ENCODE assay signal across 11 cellular contexts in genomic region chr17:82101767-82102679, GRCh38. TPM values are rescaled to one million over a fixed set of nuclear protein-coding genes. Genes with fewer than 3 reads are reported as not detected.
DNase-seq lines count a peak whose midpoint lies in the region; ATAC-seq and TF ChIP-seq lines count a peak whose summit lies in the region.
"Had no signal": no experiment of that assay in that cellular context is flagged by ENCODE, and none has a peak within 500 bp of the region (broad histone marks: within the 10 kb centered on the region; RNA-seq: fewer than 3 reads in every experiment).

No MANE protein-coding gene starts in this region.

- H3K27ac Mint-ChIP-seq in endodermal cell (peak overlapping the region; percentile 66), progenitor cell of endocrine pancreas (no peak overlapping the region)
- H3K27ac Mint-ChIP-seq: activated CD4-positive, alpha-beta T cell treated with anti-CD3 and anti-CD28 coated beads, Interleukin-2, amount 10 ng/mL, durations not matched to agents 7 days and 5 days had no signal

- no peak for ATAC-seq in GM21515 (IDR thresholded peaks at IDR 0.05; ENCODE audit: unreplicated experiment)

- WGBS in endodermal cell (ENCODE audit: insufficient coverage in 1 of 2, insufficient read length in 1 of 2), 2 experiments, result 85 to 87% methylated on average over 12 to 18 of the region's 18 CpGs

- no peaks in the 10 kb centered on the region for H3K9me3 ChIP-seq in endodermal cell (ENCODE audit: control insufficient read depth, low read length)

- H3K9me3 Mint-ChIP-seq in endodermal cell (no peaks in the 10 kb centered on the region), progenitor cell of endocrine pancreas (ENCODE audit: low read depth) (no peaks in the 10 kb centered on the region)
- H3K9me3 Mint-ChIP-seq: activated CD4-positive, alpha-beta T cell treated with anti-CD3 and anti-CD28 coated beads, Interleukin-2, amount 10 ng/mL, durations not matched to agents 7 days and 5 days had no signal

- no peaks in the 10 kb centered on the region for H3K27me3 ChIP-seq in endodermal cell (ENCODE audit: control insufficient read depth, insufficient read depth, low read length, poor library complexity, severe bottlenecking)

- no peaks in the 10 kb centered on the region for H3K36me3 ChIP-seq in endodermal cell (ENCODE audit: control insufficient read depth, insufficient read depth, low read length)

- peaks cover 40% of the 10 kb centered on the region for H3K4me1 Mint-ChIP-seq in endodermal cell
- H3K4me1 Mint-ChIP-seq in progenitor cell of endocrine pancreas (ENCODE audit: low read depth), result peaks cover 29% of the 10 kb centered on the region

- H3K27ac ChIP-seq in C4-2B, result peak overlapping the region; percentile 100
- no peak overlapping the region for H3K27ac ChIP-seq in endodermal cell (ENCODE audit: low read depth, low read length)

- no peaks in the 10 kb centered on the region for H3K36me3 Mint-ChIP-seq in endodermal cell (ENCODE audit: low read depth)
- peaks cover 2% of the 10 kb centered on the region for H3K36me3 Mint-ChIP-seq in progenitor cell of endocrine pancreas (ENCODE audit: insufficient read depth)

- no peak overlapping the region for H3K9ac ChIP-seq in endodermal cell (ENCODE audit: extremely low read depth, low read length, poor library complexity, severe bottlenecking)

- peaks cover 23% of the 10 kb centered on the region for H3K4me1 ChIP-seq in endodermal cell (ENCODE audit: control insufficient read depth, insufficient read depth, low read length)

- H3K4me3 Mint-ChIP-seq in endodermal cell, result no peak overlapping the region
- peak overlapping the region; percentile 38 for H3K4me3 Mint-ChIP-seq in progenitor cell of endocrine pancreas (ENCODE audit: low read depth)
- H3K4me3 Mint-ChIP-seq: activated CD4-positive, alpha-beta T cell treated with anti-CD3 and anti-CD28 coated beads, Interleukin-2, amount 10 ng/mL, durations not matched to agents 7 days and 5 days had no signal

- H3K27me3 Mint-ChIP-seq in endodermal cell (ENCODE audit: insufficient read depth) (no peaks in the 10 kb centered on the region), progenitor cell of endocrine pancreas (no peaks in the 10 kb centered on the region)
- H3K27me3 Mint-ChIP-seq: activated CD4-positive, alpha-beta T cell treated with anti-CD3 and anti-CD28 coated beads, Interleukin-2, amount 10 ng/mL, durations not matched to agents 7 days and 5 days had no signal

- DNase-seq in HuH-7 (ENCODE audit: low spot score) (peak; percentile 57), endodermal cell (no peak), progenitor cell of endocrine pancreas (ENCODE audit: low spot score, unreplicated experiment) (no peak), DMS53 treated with DMSO at 0.1 percent for 48 hours (lab: John Stamatoyannopoulos, UW; ENCODE audit: unreplicated experiment) (no peak), NCI-H2196 (lab: John Stamatoyannopoulos, UW; ENCODE audit: unreplicated experiment) (no peak), OCI-M2 (lab: John Stamatoyannopoulos, UW; ENCODE audit: unreplicated experiment) (no peak)
- DNase-seq: activated CD4-positive, alpha-beta T cell treated with anti-CD3 and anti-CD28 coated beads, Interleukin-2, amount 10 ng/mL, durations not matched to agents 7 days and 5 days; DMS153; NCI-H1417 had no signal

- H3K4me3 ChIP-seq in endodermal cell (ENCODE audit: low read length), result no peak overlapping the region

- TF ChIP-seq CTCF in C4-2B (conservative IDR thresholded peaks at IDR 0.05), result no peak
- TF ChIP-seq CTCF in endodermal cell (conservative IDR thresholded peaks at IDR 0.05), result peak; percentile 27
- TF ChIP-seq CTCF in progenitor cell of endocrine pancreas (IDR thresholded peaks at IDR 0.05; ENCODE audit: unreplicated experiment), result no peak

RNA-seq across cellular contexts. Expression of gene FASN, which starts 4.0 kb away (rescaled TPM):
- total RNA-seq in endodermal cell (100 to 1,000 TPM; 371 to 498 TPM), progenitor cell of endocrine pancreas (303 and 308 TPM in 2 replicates)
- 301 TPM for polyA plus RNA-seq in endodermal cell (2013, experiment 1 of 2)
- 312 TPM for polyA plus RNA-seq in endodermal cell (2013, experiment 2 of 2)

RNA-seq across cellular contexts. Expression of gene DUS1L, which starts 36.4 kb away (rescaled TPM):
- total RNA-seq in endodermal cell (100 to 1,000 TPM in 1 of 2 donors, 10 to 100 TPM in 1; 85.3 to 108 TPM), progenitor cell of endocrine pancreas (85.2 and 93.8 TPM in 2 replicates)
- polyA plus RNA-seq in endodermal cell (2013, experiment 1 of 2), result 74.8 TPM
- polyA plus RNA-seq in endodermal cell (2013, experiment 2 of 2), result 69.5 TPM

RNA-seq across cellular contexts. Expression of gene GPS1, which starts 50.3 kb away (rescaled TPM):
- total RNA-seq in endodermal cell (100 to 1,000 TPM; 152 to 153 TPM), progenitor cell of endocrine pancreas (134 and 137 TPM in 2 replicates)
- polyA plus RNA-seq in endodermal cell (2013, experiment 1 of 2), result 128 TPM
- polyA plus RNA-seq in endodermal cell (2013, experiment 2 of 2), result 119 TPM

RNA-seq across cellular contexts. Expression of gene RFNG, which starts 50.4 kb away (rescaled TPM):
- total RNA-seq in endodermal cell (10 to 100 TPM; 46.3 to 54.5 TPM), progenitor cell of endocrine pancreas (60.1 and 65.5 TPM in 2 replicates)
- 44.6 TPM for polyA plus RNA-seq in endodermal cell (2013, experiment 1 of 2)
- 43.4 TPM for polyA plus RNA-seq in endodermal cell (2013, experiment 2 of 2)
